Comparison of ENCODE assay signal across 8 cellular contexts in genomic region chr6:129749749-129750120, GRCh38. TPM values are rescaled to one million over a fixed set of nuclear protein-coding genes. Genes with fewer than 3 reads are reported as not detected.
DNase-seq lines count a peak whose midpoint lies in the region; ATAC-seq and TF ChIP-seq lines count a peak whose summit lies in the region.

No MANE protein-coding gene starts in this region.

- H3K9me3 ChIP-seq in SK-N-MC (ENCODE audit: low read depth, low read length) (no peaks in the 10 kb centered on the region), thyroid gland (no peaks in the 10 kb centered on the region)

- TF ChIP-seq POLR2A in GM18505 (IDR thresholded peaks at IDR 0.05; ENCODE audit: borderline replicate concordance, extremely low read depth, insufficient read depth, insufficient read length): no peak
- TF ChIP-seq POLR2A in thyroid gland (IDR thresholded peaks at IDR 0.05): no peak

- no peaks in the 10 kb centered on the region for H3K27me3 ChIP-seq in thyroid gland

- H3K9ac ChIP-seq in SK-N-MC (ENCODE audit: insufficient read length): peak overlapping the region; percentile 10

- intact Hi-C loops in thyroid gland (cut with DNase I): no loop called here

- H3K27ac ChIP-seq in SK-N-MC: peak overlapping the region; percentile 81
- H3K27ac ChIP-seq in thyroid gland: peak overlapping the region in 2 of 3 donors; percentile 14 to 37

- no peaks in the 10 kb centered on the region for H3K36me3 ChIP-seq in SK-N-MC (ENCODE audit: insufficient read depth, low read length)
- no peaks in the 10 kb centered on the region for H3K36me3 ChIP-seq in thyroid gland

- DNase-seq in SK-N-MC (ENCODE audit: low read depth, low spot score) (peak; percentile 88), fibroblast of villous mesenchyme (ENCODE audit: low read depth) (peak; percentile 94), thyroid gland (no peak), germinal center (ENCODE audit: low spot score) (no peak), NCI-H1048 (lab: John Stamatoyannopoulos, UW) (no peak), NCI-H774 (lab: John Stamatoyannopoulos, UW) (no peak)

- H3K4me3 ChIP-seq in SK-N-MC: peak overlapping the region; percentile 57
- H3K4me3 ChIP-seq in fibroblast of villous mesenchyme (ENCODE audit: low read depth, low read length): peak overlapping the region; percentile 22
- H3K4me3 ChIP-seq in thyroid gland (replicated peaks in 1 of 3): no peak overlapping the region

- ATAC-seq in GM18505 (IDR thresholded peaks at IDR 0.05; ENCODE audit: unreplicated experiment) (peak; percentile 43), HG03066 (IDR thresholded peaks at IDR 0.05; ENCODE audit: low read depth, unreplicated experiment) (peak; percentile 43)

- peaks cover 0 to 9% of the 10 kb centered on the region in 2 donors for H3K4me1 ChIP-seq in thyroid gland

- WGBS in thyroid gland, 2 donors: 64 to 73% methylated on average over 4 of the region's 4 CpGs

- TF ChIP-seq CTCF in fibroblast of villous mesenchyme (IDR thresholded peaks at IDR 0.05; ENCODE audit: insufficient read depth, low read depth, low read length) (no peak), thyroid gland (IDR thresholded peaks at IDR 0.05) (no peak)

RNA-seq across cellular contexts. Expression of gene ARHGAP18, which starts 39.8 kb away (rescaled TPM):
- total RNA-seq in fibroblast of villous mesenchyme (30.9 and 47.1 TPM in 2 replicates), thyroid gland (10 to 100 TPM; 26.5 to 31.6 (median 28.3) TPM)

Comparison
In these comparisons a context has a peak if more than half of its experiments do, and no peak if none do; other contexts are left out.
1. DNase-seq: peak in SK-N-MC (single experiment) and fibroblast of villous mesenchyme (single experiment); none in thyroid gland (0 of 2), germinal center (single experiment), NCI-H1048 (single experiment) and NCI-H774 (single experiment).
2. H3K4me3 ChIP-seq: peak in SK-N-MC (single experiment) and fibroblast of villous mesenchyme (single experiment); none in thyroid gland (0 of 3).